In the genomic region with DNA sequence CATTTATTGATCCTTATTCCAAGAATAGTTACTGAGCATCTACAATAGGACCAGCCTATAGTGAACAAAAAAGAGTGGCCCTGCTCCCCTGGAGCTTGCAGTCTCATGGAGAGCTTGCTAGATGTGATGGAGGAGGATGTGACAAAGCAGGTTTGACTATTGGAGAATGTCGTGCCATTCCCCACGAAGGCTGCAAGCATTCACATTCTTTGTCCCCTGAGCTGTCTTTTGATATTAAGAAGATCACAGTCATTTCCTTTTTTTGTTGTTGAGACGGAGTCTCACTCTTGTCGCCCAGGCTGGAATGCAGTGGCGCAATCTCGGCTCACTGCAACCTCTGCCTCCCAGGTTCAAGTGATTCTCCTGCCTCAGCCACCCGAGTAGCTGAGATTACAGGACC, we compare ENCODE assay signal across 6 cellular contexts.
DNase-seq lines count a peak whose midpoint lies in the region; ATAC-seq, FAIRE-seq and TF ChIP-seq lines count a peak whose summit lies in the region.
"Not testable (repeated sequence)": the region's sequence is repeated elsewhere in the genome, so short reads cannot be mapped to it uniquely, and the experiment has no call there.

No MANE protein-coding gene starts in this region.

- H3K18ac ChIP-seq in H1 (ENCODE audit: extremely low read depth, low read length) = not testable (repeated sequence)

- H3K4me1 Mint-ChIP-seq in WTC11 = peaks cover 11% of the 10 kb centered on the region

- 81% methylated on average over 7 of the region's 7 CpGs; no CpG with 5 or more reads in 1 of the 2 experiments for WGBS in H1 (ENCODE audit: extremely low coverage in 1 of 2, insufficient coverage in 1 of 2, insufficient read length in 1 of 2, insufficient replicate concordance in 2 of 2, low coverage in 1 of 2, low lambda C conversion rate in 2 of 2, missing lambda C conversion rate in 1 of 2), 2 experiments

- TF ChIP-seq POLR2A in H1 (IDR thresholded peaks at IDR 0.05; ENCODE audit: control extremely low read depth in 1 of 2, low read depth in 2 of 2, low read length in 2 of 2) = not testable (repeated sequence)

- POLR2A ChIA-PET in WTC11 (lab: Charles Lee); H1 (lab: Charles Lee; ENCODE audit: partially characterized antibody): not testable (repeated sequence)

- not testable (repeated sequence) for H3K27ac Mint-ChIP-seq in WTC11

- CTCF ChIA-PET in WTC11 (lab: Charles Lee) = not testable (repeated sequence)
- CTCF ChIA-PET in H1 (lab: Charles Lee; ENCODE audit: partially characterized antibody) = interaction anchor here (0.6 to 1.2 kb wide), 5 partner anchors 18 to 453 kb away, joined by 3 to 5 read pairs (median 3); no protein-coding TSS in a partner anchor

- not testable (repeated sequence) for H3K9me3 ChIP-seq in H1 (ENCODE audit: insufficient read depth in 2 of 2, low read depth in 1 of 2, low read length in 1 of 2)

- not testable (repeated sequence) for H2BK5ac ChIP-seq in H1 (ENCODE audit: low read depth, low read length)

- H3K36me3 ChIP-seq in H1 (ENCODE audit: control insufficient read depth in 2 of 4, insufficient read depth in 4 of 4, low read length in 3 of 4) = not testable (repeated sequence)

- not testable (repeated sequence) for H3K36me3 Mint-ChIP-seq in WTC11

- TF ChIP-seq CTCF in WTC11 (IDR thresholded peaks at IDR 0.05); H1 (IDR thresholded peaks at IDR 0.05; ENCODE audit: control extremely low read depth in 1 of 3, insufficient read depth in 1 of 3, low read depth in 1 of 3, low read length in 3 of 3): not testable (repeated sequence)

- TF ChIP-seq RAD21 in H1 (IDR thresholded peaks at IDR 0.05 in 1 of 2, conservative IDR thresholded peaks at IDR 0.05 in 1 of 2; ENCODE audit: low read depth in 2 of 2, low read length in 2 of 2) = not testable (repeated sequence)

- not testable (repeated sequence) for H4K5ac ChIP-seq in H1 (ENCODE audit: insufficient read length, low read depth, low read length)

- H3K4me1 ChIP-seq in H1 (replicated peaks in 1 of 4; ENCODE audit: control insufficient read depth in 3 of 4, insufficient read depth in 4 of 4, low read length in 3 of 4) = not testable (repeated sequence)

- H3K23me2 ChIP-seq in H1 (ENCODE audit: low read depth, low read length) = not testable (repeated sequence)

- H3K4me3 Mint-ChIP-seq in WTC11 = not testable (repeated sequence)

- H2BK15ac ChIP-seq in H1 (ENCODE audit: low read length) = not testable (repeated sequence)

- not testable (repeated sequence) for H4K91ac ChIP-seq in H1 (replicated peaks; ENCODE audit: insufficient read length, low read length)

- H3K9ac ChIP-seq in H1 (replicated peaks in 1 of 4; ENCODE audit: extremely low read depth in 1 of 4, low read depth in 3 of 4, low read length in 3 of 4) = not testable (repeated sequence)

- H3K23ac ChIP-seq in H1 (ENCODE audit: insufficient read length) = not testable (repeated sequence)

- TF ChIP-seq EP300 in H1 (IDR thresholded peaks at IDR 0.05; ENCODE audit: borderline replicate concordance in 1 of 2, low read depth in 2 of 2, low read length in 2 of 2) = not testable (repeated sequence)

- H3K14ac ChIP-seq in H1 (ENCODE audit: insufficient read length) = not testable (repeated sequence)

- H3K27ac ChIP-seq in H1 (ENCODE audit: low read depth, low read length) = not testable (repeated sequence)

- not testable (repeated sequence) for H4K20me1 ChIP-seq in H1 (replicated peaks in 1 of 2; ENCODE audit: control insufficient read depth in 1 of 2, insufficient read depth in 2 of 2, low read length in 2 of 2)

- not testable (repeated sequence) for H3K79me1 ChIP-seq in H1 (ENCODE audit: low read depth, low read length)

- not testable (repeated sequence) for H3K4me2 ChIP-seq in H1 (ENCODE audit: insufficient read depth in 1 of 2, low read depth in 2 of 2, low read length in 2 of 2)

- H3K4me3 ChIP-seq in H1 (ENCODE audit: extremely low read depth in 1 of 4, insufficient read depth in 2 of 4, low read depth in 3 of 4, low read length in 4 of 4) = not testable (repeated sequence)

- H2BK12ac ChIP-seq in H1 (ENCODE audit: low read depth, low read length) = not testable (repeated sequence)

- not testable (repeated sequence) for H3K27me3 Mint-ChIP-seq in WTC11 (ENCODE audit: low read depth)

- DNase-seq in AG08395 (ENCODE audit: low spot score) = peak; percentile 31
- DNase-seq in Daoy (ENCODE audit: low read depth) = peak; percentile 13
- DNase-seq in HT1080 (ENCODE audit: low read depth) = peak; percentile 53
- not testable (repeated sequence) for DNase-seq in WTC11 (ENCODE audit: low spot score); H1 (ENCODE audit: low read depth in 1 of 2, low spot score in 2 of 2)
- peak; percentile 20 for DNase-seq in iPS DF 19.7 (ENCODE audit: low read depth, low spot score)

- H3K79me2 ChIP-seq in H1 (ENCODE audit: control insufficient read depth in 1 of 2, insufficient read depth in 2 of 2, low read length in 2 of 2) = not testable (repeated sequence)

- not testable (repeated sequence) for FAIRE-seq in H1 (lab: Jason Lieb, UNC)

- not testable (repeated sequence) for H4K8ac ChIP-seq in H1 (ENCODE audit: extremely low read depth, insufficient read depth, low read length)

- peak; percentile 26; the same call in 1 of the 2 replicates for ATAC-seq in WTC11

- H2BK120ac ChIP-seq in H1 (replicated peaks; ENCODE audit: low read depth, low read length) = not testable (repeated sequence)

- H3K4ac ChIP-seq in H1 (replicated peaks; ENCODE audit: insufficient read length, low read depth, low read length) = not testable (repeated sequence)

- H2AFZ ChIP-seq in H1 (ENCODE audit: low read length) = not testable (repeated sequence)

- not testable (repeated sequence) for H3K9me3 Mint-ChIP-seq in WTC11

- H2AK5ac ChIP-seq in H1 (ENCODE audit: low read depth, low read length) = not testable (repeated sequence)

- not testable (repeated sequence) for H2BK20ac ChIP-seq in H1 (ENCODE audit: low read length)

- H3K56ac ChIP-seq in H1 (replicated peaks; ENCODE audit: insufficient read length, low read depth, low read length) = not testable (repeated sequence)

- H3K27me3 ChIP-seq in H1 (replicated peaks in 1 of 4; ENCODE audit: control insufficient read depth in 3 of 4, extremely low read depth in 1 of 4, insufficient read depth in 3 of 4, low read length in 3 of 4) = not testable (repeated sequence)

TF ChIP-seq in H1, 55 proteins besides CTCF, POLR2A, EP300 and RAD21:
- TF ChIP-seq CEBPB (IDR thresholded peaks at IDR 0.05; ENCODE audit: low read depth, low read length) = peak; percentile 40; the same call in 1 of the 2 replicates
TF ChIP-seq in H1: peak in this region for 1; not testable (repeated sequence) for 54.
